Comparison of ENCODE assay signal across 1 cellular context in the genomic region with DNA sequence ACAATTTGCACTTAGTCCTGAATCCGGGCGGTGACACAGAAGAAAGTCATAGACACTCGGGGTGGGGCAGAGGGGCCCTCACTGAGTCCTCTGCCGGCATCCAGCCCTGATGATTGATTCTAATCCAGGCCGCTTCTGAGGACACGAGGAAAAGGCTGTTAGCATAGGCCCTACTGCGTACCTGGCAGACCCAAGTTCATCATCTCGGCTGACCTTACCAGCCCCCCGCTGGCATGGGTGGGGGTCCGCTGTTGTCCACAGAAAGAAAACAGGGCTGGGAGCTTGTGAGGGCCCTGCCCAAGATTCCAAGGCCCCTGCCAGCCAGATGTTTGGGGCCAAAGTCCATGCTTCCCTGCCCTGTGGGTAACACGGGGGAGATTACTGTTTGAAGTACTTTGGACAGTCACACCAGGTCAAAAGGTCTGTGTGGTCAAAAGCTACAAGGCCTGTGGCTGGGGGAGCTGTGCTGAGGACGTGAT.
TF ChIP-seq lines count a peak whose summit lies in the region.

No MANE protein-coding gene starts in this region.

TF ChIP-seq in HepG2, 621 proteins besides CTCF, POLR2A, EP300 and RAD21 (continued from another document and continues in another):
- TF ChIP-seq, protein P1, sequence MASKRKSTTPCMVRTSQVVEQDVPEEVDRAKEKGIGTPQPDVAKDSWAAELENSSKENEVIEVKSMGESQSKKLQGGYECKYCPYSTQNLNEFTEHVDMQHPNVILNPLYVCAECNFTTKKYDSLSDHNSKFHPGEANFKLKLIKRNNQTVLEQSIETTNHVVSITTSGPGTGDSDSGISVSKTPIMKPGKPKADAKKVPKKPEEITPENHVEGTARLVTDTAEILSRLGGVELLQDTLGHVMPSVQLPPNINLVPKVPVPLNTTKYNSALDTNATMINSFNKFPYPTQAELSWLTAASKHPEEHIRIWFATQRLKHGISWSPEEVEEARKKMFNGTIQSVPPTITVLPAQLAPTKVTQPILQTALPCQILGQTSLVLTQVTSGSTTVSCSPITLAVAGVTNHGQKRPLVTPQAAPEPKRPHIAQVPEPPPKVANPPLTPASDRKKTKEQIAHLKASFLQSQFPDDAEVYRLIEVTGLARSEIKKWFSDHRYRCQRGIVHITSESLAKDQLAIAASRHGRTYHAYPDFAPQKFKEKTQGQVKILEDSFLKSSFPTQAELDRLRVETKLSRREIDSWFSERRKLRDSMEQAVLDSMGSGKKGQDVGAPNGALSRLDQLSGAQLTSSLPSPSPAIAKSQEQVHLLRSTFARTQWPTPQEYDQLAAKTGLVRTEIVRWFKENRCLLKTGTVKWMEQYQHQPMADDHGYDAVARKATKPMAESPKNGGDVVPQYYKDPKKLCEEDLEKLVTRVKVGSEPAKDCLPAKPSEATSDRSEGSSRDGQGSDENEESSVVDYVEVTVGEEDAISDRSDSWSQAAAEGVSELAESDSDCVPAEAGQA (IDR thresholded peaks at IDR 0.05; ENCODE audit: low read depth) = peak; percentile 62; the same call in 1 of the 2 replicates
- TF ChIP-seq, protein P1 (CRISPR knock-in tag; IDR thresholded peaks at IDR 0.05; ENCODE audit: borderline replicate concordance) = 0 out of 2 replicates have a peak, but pooled peaks have one; percentile 54
- TF ChIP-seq, protein P2, sequence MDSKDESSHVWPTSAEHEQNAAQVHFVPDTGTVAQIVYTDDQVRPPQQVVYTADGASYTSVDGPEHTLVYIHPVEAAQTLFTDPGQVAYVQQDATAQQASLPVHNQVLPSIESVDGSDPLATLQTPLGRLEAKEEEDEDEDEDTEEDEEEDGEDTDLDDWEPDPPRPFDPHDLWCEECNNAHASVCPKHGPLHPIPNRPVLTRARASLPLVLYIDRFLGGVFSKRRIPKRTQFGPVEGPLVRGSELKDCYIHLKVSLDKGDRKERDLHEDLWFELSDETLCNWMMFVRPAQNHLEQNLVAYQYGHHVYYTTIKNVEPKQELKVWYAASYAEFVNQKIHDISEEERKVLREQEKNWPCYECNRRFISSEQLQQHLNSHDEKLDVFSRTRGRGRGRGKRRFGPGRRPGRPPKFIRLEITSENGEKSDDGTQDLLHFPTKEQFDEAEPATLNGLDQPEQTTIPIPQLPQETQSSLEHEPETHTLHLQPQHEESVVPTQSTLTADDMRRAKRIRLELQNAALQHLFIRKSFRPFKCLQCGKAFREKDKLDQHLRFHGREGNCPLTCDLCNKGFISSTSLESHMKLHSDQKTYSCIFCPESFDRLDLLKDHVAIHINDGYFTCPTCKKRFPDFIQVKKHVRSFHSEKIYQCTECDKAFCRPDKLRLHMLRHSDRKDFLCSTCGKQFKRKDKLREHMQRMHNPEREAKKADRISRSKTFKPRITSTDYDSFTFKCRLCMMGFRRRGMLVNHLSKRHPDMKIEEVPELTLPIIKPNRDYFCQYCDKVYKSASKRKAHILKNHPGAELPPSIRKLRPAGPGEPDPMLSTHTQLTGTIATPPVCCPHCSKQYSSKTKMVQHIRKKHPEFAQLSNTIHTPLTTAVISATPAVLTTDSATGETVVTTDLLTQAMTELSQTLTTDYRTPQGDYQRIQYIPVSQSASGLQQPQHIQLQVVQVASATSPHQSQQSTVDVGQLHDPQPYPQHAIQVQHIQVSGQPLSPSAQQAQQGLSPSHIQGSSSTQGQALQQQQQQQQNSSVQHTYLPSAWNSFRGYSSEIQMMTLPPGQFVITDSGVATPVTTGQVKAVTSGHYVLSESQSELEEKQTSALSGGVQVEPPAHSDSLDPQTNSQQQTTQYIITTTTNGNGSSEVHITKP (CRISPR knock-in tag; IDR thresholded peaks at IDR 0.05; ENCODE audit: low read depth) = peak; percentile 21; the same call in 1 of the 2 replicates
- TF ChIP-seq ZNF460 (CRISPR knock-in tag; IDR thresholded peaks at IDR 0.05; ENCODE audit: borderline replicate concordance) (no peak; the same call in 1 of the 2 replicates), CHD4 (IDR thresholded peaks at IDR 0.05; ENCODE audit: borderline replicate concordance, low read length) (no peak), TMF1 (CRISPR knock-in tag; IDR thresholded peaks at IDR 0.05; ENCODE audit: low read depth) (no peak), PCBP2 (optimal IDR thresholded peaks at IDR 0.05; ENCODE audit: low read depth, low read length, poor library complexity, severe bottlenecking) (no peak), ZNF30 (CRISPR knock-in tag; IDR thresholded peaks at IDR 0.05) (no peak), ZFP36L2 (CRISPR knock-in tag; IDR thresholded peaks at IDR 0.05) (no peak; the same call in 1 of the 2 replicates), ZNF556 (CRISPR knock-in tag; IDR thresholded peaks at IDR 0.05; ENCODE audit: borderline replicate concordance) (no peak), GATAD1 (CRISPR knock-in tag; IDR thresholded peaks at IDR 0.05) (peak; percentile 74), POLR2AphosphoS2 (IDR thresholded peaks at IDR 0.05; ENCODE audit: low read depth, low read length) (no peak), ZNF326 (CRISPR knock-in tag; IDR thresholded peaks at IDR 0.05; ENCODE audit: borderline replicate concordance) (no peak), ARNT (IDR thresholded peaks at IDR 0.05) (no peak), ZNF766 (CRISPR knock-in tag; IDR thresholded peaks at IDR 0.05; ENCODE audit: borderline replicate concordance) (no peak), KLF12 (CRISPR knock-in tag; IDR thresholded peaks at IDR 0.05; ENCODE audit: borderline replicate concordance) (peak; percentile 60; the same call in 1 of the 2 replicates), GATA4 (IDR thresholded peaks at IDR 0.05; ENCODE audit: borderline replicate concordance, low read depth) (no peak), MYNN (CRISPR knock-in tag; IDR thresholded peaks at IDR 0.05; ENCODE audit: low read depth) (no peak), ZNF121 (CRISPR knock-in tag; IDR thresholded peaks at IDR 0.05) (peak; percentile 55), NR2F6 (IDR thresholded peaks at IDR 0.05) (peak; percentile 98), NR2F6 (CRISPR knock-in tag; IDR thresholded peaks at IDR 0.05) (peak; percentile 99), NFKB2 (CRISPR knock-in tag; IDR thresholded peaks at IDR 0.05; ENCODE audit: borderline replicate concordance) (0 out of 2 replicates have a peak, but pooled peaks have one; percentile 19), CAMTA2 (CRISPR knock-in tag; IDR thresholded peaks at IDR 0.05; ENCODE audit: borderline replicate concordance) (no peak), ZFP37 (CRISPR knock-in tag; IDR thresholded peaks at IDR 0.05; ENCODE audit: borderline replicate concordance) (no peak), ZNF672 (CRISPR knock-in tag; IDR thresholded peaks at IDR 0.05) (no peak), ZNF549 (CRISPR knock-in tag; IDR thresholded peaks at IDR 0.05) (no peak), SAP130 (CRISPR knock-in tag; IDR thresholded peaks at IDR 0.05; ENCODE audit: low read depth) (peak; percentile 72), SATB2 (CRISPR knock-in tag; IDR thresholded peaks at IDR 0.05) (no peak), FOXO1 (CRISPR knock-in tag; IDR thresholded peaks at IDR 0.05) (peak; percentile 94), MAFG (CRISPR knock-in tag; IDR thresholded peaks at IDR 0.05) (no peak), ZNF138 (CRISPR knock-in tag; IDR thresholded peaks at IDR 0.05; ENCODE audit: low read depth) (no peak)
- TF ChIP-seq, protein P3, sequence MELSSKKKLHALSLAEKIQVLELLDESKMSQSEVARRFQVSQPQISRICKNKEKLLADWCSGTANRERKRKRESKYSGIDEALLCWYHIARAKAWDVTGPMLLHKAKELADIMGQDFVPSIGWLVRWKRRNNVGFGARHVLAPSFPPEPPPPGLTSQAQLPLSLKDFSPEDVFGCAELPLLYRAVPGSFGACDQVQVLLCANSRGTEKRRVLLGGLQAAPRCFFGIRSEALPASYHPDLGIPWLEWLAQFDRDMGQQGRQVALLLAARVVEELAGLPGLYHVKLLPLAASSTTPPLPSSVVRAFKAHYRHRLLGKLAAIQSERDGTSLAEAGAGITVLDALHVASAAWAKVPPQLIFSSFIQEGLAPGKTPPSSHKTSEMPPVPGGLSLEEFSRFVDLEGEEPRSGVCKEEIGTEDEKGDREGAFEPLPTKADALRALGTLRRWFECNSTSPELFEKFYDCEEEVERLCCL (CRISPR knock-in tag; IDR thresholded peaks at IDR 0.05; ENCODE audit: borderline replicate concordance) = no peak; the same call in 1 of the 2 replicates
- TF ChIP-seq, protein P4, sequence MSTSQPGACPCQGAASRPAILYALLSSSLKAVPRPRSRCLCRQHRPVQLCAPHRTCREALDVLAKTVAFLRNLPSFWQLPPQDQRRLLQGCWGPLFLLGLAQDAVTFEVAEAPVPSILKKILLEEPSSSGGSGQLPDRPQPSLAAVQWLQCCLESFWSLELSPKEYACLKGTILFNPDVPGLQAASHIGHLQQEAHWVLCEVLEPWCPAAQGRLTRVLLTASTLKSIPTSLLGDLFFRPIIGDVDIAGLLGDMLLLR (CRISPR knock-in tag; IDR thresholded peaks at IDR 0.05) = no peak
- TF ChIP-seq, protein P5, sequence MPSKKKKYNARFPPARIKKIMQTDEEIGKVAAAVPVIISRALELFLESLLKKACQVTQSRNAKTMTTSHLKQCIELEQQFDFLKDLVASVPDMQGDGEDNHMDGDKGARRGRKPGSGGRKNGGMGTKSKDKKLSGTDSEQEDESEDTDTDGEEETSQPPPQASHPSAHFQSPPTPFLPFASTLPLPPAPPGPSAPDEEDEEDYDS (CRISPR knock-in tag; IDR thresholded peaks at IDR 0.05) = no peak
- TF ChIP-seq, protein P6, sequence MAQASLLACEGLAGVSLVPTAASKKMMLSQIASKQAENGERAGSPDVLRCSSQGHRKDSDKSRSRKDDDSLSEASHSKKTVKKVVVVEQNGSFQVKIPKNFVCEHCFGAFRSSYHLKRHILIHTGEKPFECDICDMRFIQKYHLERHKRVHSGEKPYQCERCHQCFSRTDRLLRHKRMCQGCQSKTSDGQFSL (CRISPR knock-in tag; IDR thresholded peaks at IDR 0.05) = no peak
- TF ChIP-seq, protein P7, sequence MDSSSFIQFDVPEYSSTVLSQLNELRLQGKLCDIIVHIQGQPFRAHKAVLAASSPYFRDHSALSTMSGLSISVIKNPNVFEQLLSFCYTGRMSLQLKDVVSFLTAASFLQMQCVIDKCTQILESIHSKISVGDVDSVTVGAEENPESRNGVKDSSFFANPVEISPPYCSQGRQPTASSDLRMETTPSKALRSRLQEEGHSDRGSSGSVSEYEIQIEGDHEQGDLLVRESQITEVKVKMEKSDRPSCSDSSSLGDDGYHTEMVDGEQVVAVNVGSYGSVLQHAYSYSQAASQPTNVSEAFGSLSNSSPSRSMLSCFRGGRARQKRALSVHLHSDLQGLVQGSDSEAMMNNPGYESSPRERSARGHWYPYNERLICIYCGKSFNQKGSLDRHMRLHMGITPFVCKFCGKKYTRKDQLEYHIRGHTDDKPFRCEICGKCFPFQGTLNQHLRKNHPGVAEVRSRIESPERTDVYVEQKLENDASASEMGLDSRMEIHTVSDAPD (CRISPR knock-in tag; IDR thresholded peaks at IDR 0.05) = no peak
- TF ChIP-seq, protein P8, sequence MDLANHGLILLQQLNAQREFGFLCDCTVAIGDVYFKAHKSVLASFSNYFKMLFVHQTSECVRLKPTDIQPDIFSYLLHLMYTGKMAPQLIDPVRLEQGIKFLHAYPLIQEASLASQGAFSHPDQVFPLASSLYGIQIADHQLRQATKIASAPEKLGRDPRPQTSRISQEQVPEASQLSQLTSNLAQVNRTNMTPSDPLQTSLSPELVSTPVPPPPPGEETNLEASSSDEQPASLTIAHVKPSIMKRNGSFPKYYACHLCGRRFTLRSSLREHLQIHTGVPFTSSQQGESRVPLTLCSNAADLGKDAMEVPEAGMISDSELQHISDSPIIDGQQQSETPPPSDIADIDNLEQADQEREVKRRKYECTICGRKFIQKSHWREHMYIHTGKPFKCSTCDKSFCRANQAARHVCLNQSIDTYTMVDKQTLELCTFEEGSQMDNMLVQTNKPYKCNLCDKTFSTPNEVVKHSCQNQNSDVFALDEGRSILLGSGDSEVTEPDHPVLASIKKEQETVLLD (CRISPR knock-in tag; IDR thresholded peaks at IDR 0.05; ENCODE audit: low read depth) = no peak
- TF ChIP-seq, protein P9, sequence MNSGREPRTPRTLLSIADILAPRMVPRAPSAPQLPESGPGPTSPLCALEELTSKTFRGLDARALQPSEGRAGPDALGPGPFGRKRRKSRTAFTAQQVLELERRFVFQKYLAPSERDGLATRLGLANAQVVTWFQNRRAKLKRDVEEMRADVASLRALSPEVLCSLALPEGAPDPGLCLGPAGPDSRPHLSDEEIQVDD (CRISPR knock-in tag; IDR thresholded peaks at IDR 0.05; ENCODE audit: borderline replicate concordance) = no peak
- TF ChIP-seq, protein P10, sequence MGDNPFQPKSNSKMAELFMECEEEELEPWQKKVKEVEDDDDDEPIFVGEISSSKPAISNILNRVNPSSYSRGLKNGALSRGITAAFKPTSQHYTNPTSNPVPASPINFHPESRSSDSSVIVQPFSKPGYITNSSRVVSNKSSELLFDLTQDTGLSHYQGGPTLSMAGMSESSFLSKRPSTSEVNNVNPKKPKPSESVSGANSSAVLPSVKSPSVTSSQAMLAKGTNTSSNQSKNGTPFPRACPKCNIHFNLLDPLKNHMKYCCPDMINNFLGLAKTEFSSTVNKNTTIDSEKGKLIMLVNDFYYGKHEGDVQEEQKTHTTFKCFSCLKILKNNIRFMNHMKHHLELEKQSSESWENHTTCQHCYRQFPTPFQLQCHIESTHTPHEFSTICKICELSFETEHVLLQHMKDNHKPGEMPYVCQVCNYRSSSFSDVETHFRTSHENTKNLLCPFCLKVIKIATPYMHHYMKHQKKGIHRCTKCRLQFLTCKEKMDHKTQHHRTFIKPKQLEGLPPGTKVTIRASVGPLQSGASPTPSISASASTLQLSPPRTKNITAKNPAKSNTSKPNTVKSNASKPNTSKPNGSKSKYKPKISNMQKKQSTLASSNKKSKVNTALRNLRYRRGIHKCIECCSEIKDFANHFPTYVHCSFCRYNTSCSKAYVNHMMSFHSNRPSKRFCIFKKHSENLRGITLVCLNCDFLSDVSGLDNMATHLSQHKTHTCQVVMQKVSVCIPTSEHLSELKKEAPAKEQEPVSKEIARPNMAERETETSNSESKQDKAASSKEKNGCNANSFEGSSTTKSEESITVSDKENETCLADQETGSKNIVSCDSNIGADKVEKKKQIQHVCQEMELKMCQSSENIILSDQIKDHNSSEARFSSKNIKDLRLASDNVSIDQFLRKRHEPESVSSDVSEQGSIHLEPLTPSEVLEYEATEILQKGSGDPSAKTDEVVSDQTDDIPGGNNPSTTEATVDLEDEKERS (CRISPR knock-in tag; IDR thresholded peaks at IDR 0.05) = peak; percentile 79
